25 cellular contexts compared by ENCODE assay signal in the genomic region with DNA sequence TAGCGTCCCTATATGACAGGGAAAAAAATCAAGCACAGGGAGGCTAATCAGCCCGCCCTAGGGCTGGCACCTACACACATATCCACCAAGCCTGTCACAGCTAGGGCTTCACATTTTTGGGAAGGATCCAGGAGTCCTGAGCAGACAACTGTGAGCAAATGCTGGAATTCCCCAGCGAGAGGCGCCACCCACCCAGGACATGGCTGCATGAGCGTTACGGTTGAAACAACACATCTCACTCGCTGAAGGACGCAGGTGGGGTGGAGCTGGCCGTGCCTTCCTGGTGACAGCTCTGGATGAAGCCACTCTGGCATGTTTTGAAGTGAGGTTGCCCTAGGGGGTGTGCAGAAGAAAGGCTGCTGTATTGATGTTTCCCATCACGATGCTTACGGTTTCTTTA.
DNase-seq lines count a peak whose midpoint lies in the region; ATAC-seq and TF ChIP-seq lines count a peak whose summit lies in the region.
"Had no signal": no experiment of that assay in that cellular context is flagged by ENCODE, and none has a peak within 500 bp of the region (broad histone marks: within the 10 kb centered on the region; RNA-seq: fewer than 3 reads in every experiment).

No MANE protein-coding gene starts in this region.

- no peak overlapping the region for H2AK5ac ChIP-seq in mesendoderm (ENCODE audit: low read length)

- no peaks in the 10 kb centered on the region for H3K9me2 ChIP-seq in HCT116 (ENCODE audit: insufficient read depth)

- H3K27ac ChIP-seq in HCT116 (ENCODE audit: low read depth, low read length) = no peak overlapping the region
- no peak overlapping the region for H3K27ac ChIP-seq in endodermal cell (ENCODE audit: low read depth, low read length)
- no peak overlapping the region for H3K27ac ChIP-seq in mesendoderm (ENCODE audit: low read depth, low read length)
- H3K27ac ChIP-seq: body of pancreas, Peyer's patch, testis, vagina had no signal

- no peak overlapping the region for H3K4ac ChIP-seq in mesendoderm (ENCODE audit: low read depth, low read length)

- H2AFZ ChIP-seq in HCT116 (ENCODE audit: low read depth, low read length, poor library complexity, severe bottlenecking) = no peak overlapping the region

- H3K36me3 ChIP-seq in BE2C (no peaks in the 10 kb centered on the region), HCT116 (ENCODE audit: control insufficient read depth in 1 of 2, insufficient read depth in 2 of 2, low read length in 2 of 2) (no peaks in the 10 kb centered on the region), endodermal cell (ENCODE audit: control insufficient read depth, insufficient read depth, low read length) (no peaks in the 10 kb centered on the region), mesendoderm (ENCODE audit: control insufficient read depth, insufficient read depth, low read length) (no peaks in the 10 kb centered on the region)
- H3K36me3 ChIP-seq: Peyer's patch, vagina had no signal

- no peaks in the 10 kb centered on the region for H3K9me3 ChIP-seq in BE2C
- H3K9me3 ChIP-seq in HCT116 (ENCODE audit: control insufficient read depth in 1 of 2, insufficient read depth in 1 of 2, low read depth in 1 of 2, low read length in 2 of 2) = no peaks in the 10 kb centered on the region
- H3K9me3 ChIP-seq in endodermal cell (ENCODE audit: control insufficient read depth, low read length) = no peaks in the 10 kb centered on the region
- H3K9me3 ChIP-seq: Peyer's patch, testis, vagina had no signal

- H3K18ac ChIP-seq in mesendoderm (ENCODE audit: low read length) = no peak overlapping the region

- H3K9ac ChIP-seq in HCT116 (ENCODE audit: low read length) (no peak overlapping the region), endodermal cell (ENCODE audit: extremely low read depth, low read length, poor library complexity, severe bottlenecking) (no peak overlapping the region), mesendoderm (ENCODE audit: low read length) (no peak overlapping the region)

- H3K79me2 ChIP-seq in HCT116 (ENCODE audit: insufficient read depth, low read length) (no peaks in the 10 kb centered on the region), mesendoderm (ENCODE audit: control insufficient read depth, insufficient read depth, low read length) (no peaks in the 10 kb centered on the region)

- intact Hi-C loops in HCT116 (cut with micrococcal nuclease) = no loop called here

- DNase-seq in BE2C (peak; percentile 69), HCT116 (ENCODE audit: low read depth, low spot score) (no peak), endodermal cell (peak; percentile 84), mesendoderm (peak; percentile 35), NCI-H774 (lab: John Stamatoyannopoulos, UW) (no peak)
- DNase-seq in stimulated activated CD8-positive, alpha-beta memory T cell treated with anti-CD3 and anti-CD28 coated beads, Interleukin-4, amount 100 ng/mL, for 48 hours = no peak
- no peak for DNase-seq in stimulated activated CD4-positive, alpha-beta T cell treated with anti-CD3 and anti-CD28 coated beads, Interleukin-1b, Interleukin-23, amount 100 ng/mL, for 48 hours
- no peak for DNase-seq in activated naive CD4-positive, alpha-beta T cell treated with Interleukin-2 at 50 U/mL for 16 hours
- DNase-seq: body of pancreas; effector CD8-positive, alpha-beta T cell; foreskin melanocyte; GDM1; Kasumi-1; kidney glomerular epithelial cell; naive thymus-derived CD8-positive, alpha-beta T cell; NCI-H1092; NCI-H2029; NCI-H446; NK-92 treated with Interleukin-12 subunit alpha and Interleukin-12 subunit beta, amount 100 ng/mL, for 24 hours; Peyer's patch; testis had no signal

- no peaks in the 10 kb centered on the region for H3K79me1 ChIP-seq in mesendoderm (ENCODE audit: low read length)

- H3K4me3 ChIP-seq in BE2C (ENCODE audit: low read depth, low read length) (no peak overlapping the region), HCT116 (replicated peaks in 1 of 2; ENCODE audit: low read depth in 1 of 2, low read length in 2 of 2) (no peak overlapping the region), endodermal cell (ENCODE audit: low read length) (no peak overlapping the region), mesendoderm (ENCODE audit: low read length) (no peak overlapping the region)
- H3K4me3 ChIP-seq: body of pancreas, Peyer's patch, testis, vagina had no signal

- RAD21 ChIA-PET in HCT116 (lab: Charles Lee; ENCODE audit: low non-redundant PET in 1 of 2, low total read pairs in 2 of 2, uncharacterized antibody in 2 of 2, unreplicated experiment in 2 of 2) = interaction anchor here in 1 of 2 experiments (0.6 kb wide), 1 partner anchor 160 kb away, joined by 3 read pairs; no protein-coding TSS in a partner anchor

- no peak overlapping the region for H2BK120ac ChIP-seq in mesendoderm (ENCODE audit: low read depth, low read length)

- no peak overlapping the region for H2BK5ac ChIP-seq in mesendoderm (ENCODE audit: low read length)

- no peak for TF ChIP-seq POLR2A in HCT116 (IDR thresholded peaks at IDR 0.05; ENCODE audit: borderline replicate concordance, extremely low read depth, insufficient read depth, insufficient read length)

- no peaks in the 10 kb centered on the region for H3K36me3 Mint-ChIP-seq in endodermal cell (ENCODE audit: low read depth)
- H3K36me3 Mint-ChIP-seq: naive thymus-derived CD8-positive, alpha-beta T cell; stimulated activated effector memory CD8-positive, alpha-beta T cell treated with anti-CD3 and anti-CD28 coated beads, Interleukin-12 subunit alpha, Interleukin-12 subunit beta, amount 100 ng/mL, for 72 hours had no signal

- H3K4me1 ChIP-seq in BE2C (peaks cover 5% of the 10 kb centered on the region; the same call in 1 of the 2 replicates), HCT116 (ENCODE audit: control insufficient read depth in 1 of 2, insufficient read depth in 2 of 2, low read length in 2 of 2) (no peaks in the 10 kb centered on the region), endodermal cell (ENCODE audit: control insufficient read depth, insufficient read depth, low read length) (no peaks in the 10 kb centered on the region), mesendoderm (ENCODE audit: control insufficient read depth, low read depth, low read length) (no peaks in the 10 kb centered on the region)
- H3K4me1 ChIP-seq: body of pancreas, Peyer's patch, testis, vagina had no signal

- TF ChIP-seq CTCF in BE2C (IDR thresholded peaks at IDR 0.05; ENCODE audit: low read depth, low read length) (peak; percentile 57), HCT116 (IDR thresholded peaks at IDR 0.05 in 2 of 3, conservative IDR thresholded peaks at IDR 0.05 in 1 of 3; ENCODE audit: borderline replicate concordance in 1 of 3, insufficient read depth in 1 of 3, low read depth in 2 of 3, low read length in 2 of 3) (no peak), endodermal cell (conservative IDR thresholded peaks at IDR 0.05) (peak; percentile 66)

- H4K5ac ChIP-seq in mesendoderm (ENCODE audit: low read length) = no peak overlapping the region

- no peak overlapping the region for H3K4me2 ChIP-seq in HCT116 (ENCODE audit: low read length)
- H3K4me2 ChIP-seq in mesendoderm (ENCODE audit: low read length) = no peak overlapping the region

- H3K4me1 Mint-ChIP-seq in endodermal cell = no peaks in the 10 kb centered on the region
- H3K4me1 Mint-ChIP-seq: naive thymus-derived CD8-positive, alpha-beta T cell; stimulated activated effector memory CD8-positive, alpha-beta T cell treated with anti-CD3 and anti-CD28 coated beads, Interleukin-12 subunit alpha, Interleukin-12 subunit beta, amount 100 ng/mL, for 72 hours had no signal

- peak; percentile 20; the same call in 1 of the 2 replicates for ATAC-seq in HCT116
- ATAC-seq: body of pancreas; esophagus mucosa; naive thymus-derived CD8-positive, alpha-beta T cell; stimulated activated effector memory CD8-positive, alpha-beta T cell treated with anti-CD3 and anti-CD28 coated beads, Interleukin-12 subunit alpha, Interleukin-12 subunit beta, amount 100 ng/mL, for 72 hours had no signal

- H4K20me1 ChIP-seq in HCT116 (ENCODE audit: insufficient read depth) = no peaks in the 10 kb centered on the region

- no peak overlapping the region for H2BK15ac ChIP-seq in mesendoderm (replicated peaks; ENCODE audit: low read depth)

- no peak overlapping the region for H3K4me3 Mint-ChIP-seq in endodermal cell
- H3K4me3 Mint-ChIP-seq: naive thymus-derived CD8-positive, alpha-beta T cell; stimulated activated effector memory CD8-positive, alpha-beta T cell treated with anti-CD3 and anti-CD28 coated beads, Interleukin-12 subunit alpha, Interleukin-12 subunit beta, amount 100 ng/mL, for 72 hours; T-helper 1 cell treated with Interleukin-12 subunit alpha and Interleukin-12 subunit beta and Interleukin-4 antibody, amounts not matched to agents 30 μg/mL and 1 μg/mL, for 36 hours had no signal

- no TSS peak for BruUV-seq in HCT116 (replicated peaks; lab: Mats Ljungman, UMichigan)

- no peak overlapping the region for H4K8ac ChIP-seq in mesendoderm (ENCODE audit: low read depth, low read length)

- POLR2A ChIA-PET in HCT116 (lab: Charles Lee) = no interaction called here

- H3K27me3 ChIP-seq in BE2C (no peaks in the 10 kb centered on the region), HCT116 (ENCODE audit: insufficient read depth, low read length) (peaks cover 20% of the 10 kb centered on the region; the same call in 1 of the 2 replicates), endodermal cell (ENCODE audit: control insufficient read depth, insufficient read depth, low read length, poor library complexity, severe bottlenecking) (peaks cover 25% of the 10 kb centered on the region), mesendoderm (ENCODE audit: insufficient read depth, low read length, poor library complexity) (no peaks in the 10 kb centered on the region)
- H3K27me3 ChIP-seq: Peyer's patch, testis, vagina had no signal

- WGBS in endodermal cell (ENCODE audit: insufficient coverage in 1 of 2, insufficient read length in 1 of 2), 2 experiments = 43 to 53% methylated on average over 4 to 11 of the region's 11 CpGs
- no CpG with 5 or more reads among the region's 11 CpGs for WGBS in mesendoderm (ENCODE audit: extremely low coverage, insufficient coverage, low lambda C conversion rate)

- H3K23ac ChIP-seq in mesendoderm (ENCODE audit: low read length) = no peak overlapping the region

- CTCF ChIA-PET in HCT116 (lab: Charles Lee) = interaction anchor here (1.2 kb wide), 2 partner anchors 16 to 78 kb away, joined by 3 read pairs; no protein-coding TSS in a partner anchor

- peaks cover 33% of the 10 kb centered on the region for H3K27me3 Mint-ChIP-seq in endodermal cell (ENCODE audit: insufficient read depth)

- H3K56ac ChIP-seq in mesendoderm (ENCODE audit: low read length) = no peak overlapping the region

- no peak overlapping the region for H3K27ac Mint-ChIP-seq in endodermal cell
- H3K27ac Mint-ChIP-seq: naive thymus-derived CD8-positive, alpha-beta T cell; stimulated activated effector memory CD8-positive, alpha-beta T cell treated with anti-CD3 and anti-CD28 coated beads, Interleukin-12 subunit alpha, Interleukin-12 subunit beta, amount 100 ng/mL, for 72 hours; T-helper 1 cell treated with Interleukin-12 subunit alpha and Interleukin-12 subunit beta and Interleukin-4 antibody, amounts not matched to agents 30 μg/mL and 1 μg/mL, for 36 hours had no signal

- peak; percentile 33 for TF ChIP-seq RAD21 in HCT116 (IDR thresholded peaks at IDR 0.05; ENCODE audit: low read depth)

- peaks cover 10% of the 10 kb centered on the region for H3K9me3 Mint-ChIP-seq in endodermal cell

TF ChIP-seq in HCT116, 20 proteins besides CTCF, POLR2A, EP300 and RAD21 (continues in another document):
- TF ChIP-seq SIN3A (IDR thresholded peaks at IDR 0.05; ENCODE audit: low read depth) (no peak), CBX3 (IDR thresholded peaks at IDR 0.05; ENCODE audit: low read depth) (no peak)

Comparison
In these comparisons a context has a peak if more than half of its experiments do, and no peak if none do; other contexts are left out.
1. DNase-seq: peak in BE2C (single experiment), endodermal cell (single experiment) and mesendoderm (single experiment); none in HCT116 (single experiment), stimulated activated CD8-positive, alpha-beta memory T cell treated with anti-CD3 and anti-CD28 coated beads, Interleukin-4, amount 100 ng/mL, for 48 hours (single experiment), stimulated activated CD4-positive, alpha-beta T cell treated with anti-CD3 and anti-CD28 coated beads, Interleukin-1b, Interleukin-23, amount 100 ng/mL, for 48 hours (single experiment), activated naive CD4-positive, alpha-beta T cell treated with Interleukin-2 at 50 U/mL for 16 hours (single experiment) and NCI-H774 (single experiment).
2. CTCF ChIP-seq: peak in BE2C (single experiment) and endodermal cell (single experiment); none in HCT116 (0 of 3).